ENCODE assay signal across 25 cellular contexts in the genomic region with DNA sequence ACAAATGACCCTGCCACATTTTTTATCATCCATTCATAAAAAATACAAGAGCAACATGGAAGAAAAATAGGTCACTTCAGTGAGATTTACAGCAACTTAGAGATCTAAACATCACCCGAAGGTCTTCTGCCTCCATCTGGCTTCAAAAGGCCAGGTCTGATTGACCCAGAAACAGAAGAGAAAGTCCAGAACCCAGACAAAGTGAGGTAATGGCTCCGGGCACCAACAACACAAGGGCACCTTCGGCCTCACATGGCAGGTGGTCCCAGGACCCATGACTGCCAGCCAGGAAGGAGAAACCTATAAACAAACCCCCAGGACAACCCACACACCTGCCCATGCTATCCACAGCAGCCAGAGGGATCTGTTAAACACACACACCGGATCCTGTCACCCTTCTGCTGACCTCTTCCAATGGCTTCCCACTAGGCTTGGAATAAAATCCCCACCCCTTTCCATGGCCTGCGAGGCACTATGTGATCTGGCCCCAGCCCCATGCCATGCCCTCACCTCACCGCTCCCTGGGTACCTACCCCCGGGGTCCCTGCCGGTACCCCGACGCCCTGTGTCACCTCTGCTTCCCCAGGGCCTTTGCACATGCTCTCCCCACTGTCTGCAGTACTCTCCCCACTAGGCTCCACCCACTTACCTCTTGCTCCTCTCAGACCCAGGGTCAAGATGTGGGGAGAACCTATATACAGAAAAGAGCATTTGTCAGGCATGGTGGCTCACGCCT.
"Had no signal": no experiment of that assay in that cellular context is flagged by ENCODE, and none has a peak within 500 bp of the region (broad histone marks: within the 10 kb centered on the region; RNA-seq: fewer than 3 reads in every experiment).

No MANE protein-coding gene starts in this region.

- H3K9me3 ChIP-seq: adrenal gland, Peyer's patch, SJCRH30 had no signal

- H3K9me3 Mint-ChIP-seq: activated naive CD8-positive, alpha-beta T cell treated with anti-CD3 and anti-CD28 coated beads, Interleukin-2, amount 10 ng/mL, durations not matched to agents 7 days and 5 days; IgD-negative memory B cell; T-helper 1 cell treated with Interleukin-12 subunit alpha and Interleukin-12 subunit beta and Interleukin-4 antibody, amounts not matched to agents 30 μg/mL and 1 μg/mL, for 36 hours had no signal

- H3K27ac ChIP-seq: adrenal gland, Peyer's patch, RWPE1, SJCRH30 had no signal

- H3K4me3 Mint-ChIP-seq: activated CD8-positive, alpha-beta T cell treated with anti-CD3 and anti-CD28 coated beads, Interleukin-2, amount 10 ng/mL, durations not matched to agents 7 days and 5 days; activated naive CD8-positive, alpha-beta T cell treated with anti-CD3 and anti-CD28 coated beads, Interleukin-2, amount 10 ng/mL, durations not matched to agents 7 days and 5 days; IgD-negative memory B cell; T-helper 1 cell treated with Interleukin-12 subunit alpha and Interleukin-12 subunit beta and Interleukin-4 antibody, amounts not matched to agents 30 μg/mL and 1 μg/mL, for 36 hours had no signal

- H3K36me3 ChIP-seq: adrenal gland, Peyer's patch, SJCRH30 had no signal

- H3K36me3 Mint-ChIP-seq: activated naive CD8-positive, alpha-beta T cell treated with anti-CD3 and anti-CD28 coated beads, Interleukin-2, amount 10 ng/mL, durations not matched to agents 7 days and 5 days; IgD-negative memory B cell had no signal

- H3K4me1 Mint-ChIP-seq: activated naive CD8-positive, alpha-beta T cell treated with anti-CD3 and anti-CD28 coated beads, Interleukin-2, amount 10 ng/mL, durations not matched to agents 7 days and 5 days; IgD-negative memory B cell had no signal

- H3K4me3 ChIP-seq: adrenal gland, Peyer's patch, SJCRH30 had no signal

- ATAC-seq: activated CD8-positive, alpha-beta T cell treated with anti-CD3 and anti-CD28 coated beads, Interleukin-2, amount 10 ng/mL, durations not matched to agents 7 days and 5 days had no signal

- H3K4me1 ChIP-seq: adrenal gland, Peyer's patch had no signal

- H3K27ac Mint-ChIP-seq: activated CD8-positive, alpha-beta T cell treated with anti-CD3 and anti-CD28 coated beads, Interleukin-2, amount 10 ng/mL, durations not matched to agents 7 days and 5 days; activated naive CD8-positive, alpha-beta T cell treated with anti-CD3 and anti-CD28 coated beads, Interleukin-2, amount 10 ng/mL, durations not matched to agents 7 days and 5 days; IgD-negative memory B cell; T-helper 1 cell treated with Interleukin-12 subunit alpha and Interleukin-12 subunit beta and Interleukin-4 antibody, amounts not matched to agents 30 μg/mL and 1 μg/mL, for 36 hours had no signal

- H3K27me3 ChIP-seq: adrenal gland, Peyer's patch, SJCRH30 had no signal

- DNase-seq: activated CD4-positive, alpha-beta T cell treated with anti-CD3 and anti-CD28 coated beads for 48 hours; activated CD4-positive, alpha-beta T cell treated with anti-CD3 and anti-CD28 coated beads, Interleukin-2, amount 50 U/mL, for 4 hours; activated CD4-positive, CD25-positive, alpha-beta regulatory T cell treated with anti-CD3 and anti-CD28 coated beads, Interleukin-2, amount 50 U/mL, for 72 hours; activated CD8-positive, alpha-beta memory T cell treated with anti-CD3 and anti-CD28 coated beads, Interleukin-2, amount 50 U/mL, for 48 hours; activated CD8-positive, alpha-beta T cell treated with anti-CD3 and anti-CD28 coated beads, Interleukin-2, amount 10 ng/mL, durations not matched to agents 7 days and 5 days; activated naive CD4-positive, alpha-beta T cell treated with anti-CD3 and anti-CD28 coated beads, Interleukin-2, amount 50 U/mL, for 16 hours; activated naive CD8-positive, alpha-beta T cell treated with anti-CD3 and anti-CD28 coated beads, Interleukin-2, amount 10 ng/mL, durations not matched to agents 7 days and 5 days; activated T-cell treated with anti-CD3 and anti-CD28 coated beads, Interleukin-2, amount 50 U/mL, for 1 hour; anterior cingulate cortex; caudate nucleus; KG1; NCI-H1048; NCI-H1694 treated with DMSO at 0.1 percent for 48 hours; NCI-H2081; NCI-H446; NCI-H524; NCI-H774; NK-92 treated with Interleukin-12 subunit alpha and Interleukin-12 subunit beta, amount 100 ng/mL, for 24 hours; Peyer's patch; Right ventricle myocardium superior; SJCRH30 had no signal

- H3K27me3 Mint-ChIP-seq: activated naive CD8-positive, alpha-beta T cell treated with anti-CD3 and anti-CD28 coated beads, Interleukin-2, amount 10 ng/mL, durations not matched to agents 7 days and 5 days; IgD-negative memory B cell had no signal
